In genomic region chr2:148023861-148024260, GRCh38 we compare ENCODE assay signal across 9 cellular contexts. TPM values are rescaled to one million over a fixed set of nuclear protein-coding genes. Genes with fewer than 3 reads are reported as not detected.
DNase-seq lines count a peak whose midpoint lies in the region; ATAC-seq and TF ChIP-seq lines count a peak whose summit lies in the region.
"Had no signal": no experiment of that assay in that cellular context is flagged by ENCODE, and none has a peak within 500 bp of the region (broad histone marks: within the 10 kb centered on the region; RNA-seq: fewer than 3 reads in every experiment).

No MANE protein-coding gene starts in this region.

- H3K9me3 ChIP-seq in T-helper 17 cell (ENCODE audit: control insufficient read depth, low read length, poor library complexity, severe bottlenecking) = no peaks in the 10 kb centered on the region
- no peaks in the 10 kb centered on the region for H3K9me3 ChIP-seq in tibial nerve

- POLR2A ChIA-PET in activated CD4-positive, alpha-beta T cell treated with anti-CD3 and anti-CD28 coated beads for 36 hours (lab: Charles Lee) = no interaction called here

- H3K27me3 Mint-ChIP-seq in activated CD4-positive, alpha-beta T cell treated with anti-CD3 and anti-CD28 coated beads for 36 hours = no peaks in the 10 kb centered on the region
- no peaks in the 10 kb centered on the region for H3K27me3 Mint-ChIP-seq in T-helper 17 cell
- no peaks in the 10 kb centered on the region for H3K27me3 Mint-ChIP-seq in osteocyte (ENCODE audit: unreplicated experiment)

- peaks cover 0 to 44% (median 22%) of the 10 kb centered on the region in 4 donors for H3K4me1 ChIP-seq in tibial nerve

- no peak for TF ChIP-seq POLR2A in tibial nerve (IDR thresholded peaks at IDR 0.05)

- peaks cover 7% of the 10 kb centered on the region for H3K36me3 Mint-ChIP-seq in activated CD4-positive, alpha-beta T cell treated with anti-CD3 and anti-CD28 coated beads for 36 hours (ENCODE audit: low read depth)
- H3K36me3 Mint-ChIP-seq in T-helper 17 cell (ENCODE audit: low read depth) (peaks cover 5% of the 10 kb centered on the region), osteocyte (ENCODE audit: unreplicated experiment) (peaks cover 5% of the 10 kb centered on the region)

- no peak for TF ChIP-seq EP300 in tibial nerve (IDR thresholded peaks at IDR 0.05)

- TF ChIP-seq CTCF in osteocyte (IDR thresholded peaks at IDR 0.05) = no peak
- no peak for TF ChIP-seq CTCF in tibial nerve (IDR thresholded peaks at IDR 0.05)
- TF ChIP-seq CTCF in brain microvascular endothelial cell (IDR thresholded peaks at IDR 0.05; ENCODE audit: low read depth, low read length, missing control alignments) = no peak

- peak overlapping the region; percentile 52 for H3K4me3 Mint-ChIP-seq in activated CD4-positive, alpha-beta T cell treated with anti-CD3 and anti-CD28 coated beads for 36 hours
- no peak overlapping the region for H3K4me3 Mint-ChIP-seq in T-helper 17 cell
- H3K4me3 Mint-ChIP-seq in osteocyte (ENCODE audit: unreplicated experiment) = no peak overlapping the region

- ATAC-seq in activated CD4-positive, alpha-beta T cell treated with anti-CD3 and anti-CD28 coated beads for 36 hours = no peak
- ATAC-seq in HG02642 (IDR thresholded peaks at IDR 0.05; ENCODE audit: poor library complexity, unreplicated experiment) (peak; percentile 28), T-helper 17 cell (no peak)

- H3K4me1 Mint-ChIP-seq in activated CD4-positive, alpha-beta T cell treated with anti-CD3 and anti-CD28 coated beads for 36 hours = peaks cover 34% of the 10 kb centered on the region
- peaks cover 24% of the 10 kb centered on the region for H3K4me1 Mint-ChIP-seq in T-helper 17 cell
- peaks cover 32% of the 10 kb centered on the region for H3K4me1 Mint-ChIP-seq in osteocyte (ENCODE audit: unreplicated experiment)

- in situ Hi-C loops in brain microvascular endothelial cell (cut with HindIII; ENCODE audit: low pct_ligation_motif_present, low sequenced_read_pairs) = no loop called here

- CTCF ChIA-PET in activated CD4-positive, alpha-beta T cell treated with anti-CD3 and anti-CD28 coated beads for 36 hours (lab: Charles Lee) = interaction anchor here (0.8 to 1.6 kb wide), 2 partner anchors 13 to 25 kb away, joined by 3 to 6 read pairs; no protein-coding TSS in a partner anchor

- peak overlapping the region; percentile 86 for H3K27ac Mint-ChIP-seq in activated CD4-positive, alpha-beta T cell treated with anti-CD3 and anti-CD28 coated beads for 36 hours
- H3K27ac Mint-ChIP-seq in T-helper 17 cell (peak overlapping the region; percentile 97), osteocyte (ENCODE audit: unreplicated experiment) (peak overlapping the region; percentile 47)

- no peak overlapping the region for H3K27ac ChIP-seq in tibial nerve
- H3K27ac ChIP-seq in brain microvascular endothelial cell = no peak overlapping the region

- H3K4me3 ChIP-seq in tibial nerve = no peak overlapping the region
- no peak overlapping the region for H3K4me3 ChIP-seq in brain microvascular endothelial cell (ENCODE audit: low read depth, low read length)

- DNase-seq in activated CD4-positive, alpha-beta T cell treated with anti-CD3 and anti-CD28 coated beads for 36 hours = peak; percentile 14
- no peak for DNase-seq in activated CD4-positive, alpha-beta T cell treated with anti-CD3 and anti-CD28 coated beads, Interleukin-2, amount 50 U/mL, for 4 hours
- DNase-seq in T-helper 17 cell (no peak), osteocyte (ENCODE audit: extremely low spot score, unreplicated experiment) (no peak), tibial nerve (ENCODE audit: low spot score in 2 of 2) (no peak), brain microvascular endothelial cell (no peak), amygdala (lab: John Stamatoyannopoulos, UW) (no peak)
- DNase-seq: mesendoderm had no signal

- H3K27me3 ChIP-seq in tibial nerve = no peaks in the 10 kb centered on the region
- no peaks in the 10 kb centered on the region for H3K27me3 ChIP-seq in brain microvascular endothelial cell (replicated peaks)

- intact Hi-C loops in activated CD4-positive, alpha-beta T cell treated with anti-CD3 and anti-CD28 coated beads for 36 hours (cut with DNase I, micrococcal nuclease) = loop anchor here (5.0 to 10.0 kb wide), 4 partner anchors 182 to 1563 kb away; partner anchors contain the start of genes KIF5C (in 1 of the 2) and MMADHC (in 1 of the 2)

- H3K36me3 ChIP-seq in tibial nerve = no peaks in the 10 kb centered on the region
- no peaks in the 10 kb centered on the region for H3K36me3 ChIP-seq in brain microvascular endothelial cell (replicated peaks)

- no peaks in the 10 kb centered on the region for H3K9me3 Mint-ChIP-seq in activated CD4-positive, alpha-beta T cell treated with anti-CD3 and anti-CD28 coated beads for 36 hours (ENCODE audit: low read depth)
- no peaks in the 10 kb centered on the region for H3K9me3 Mint-ChIP-seq in osteocyte (ENCODE audit: unreplicated experiment)

RNA-seq across cellular contexts. Expression of gene MBD5, which starts 3.0 kb away (rescaled TPM):
- total RNA-seq in activated CD4-positive, alpha-beta T cell treated with anti-CD3 and anti-CD28 coated beads for 36 hours = 10 to 100 TPM; 20.1 to 26.5 TPM
- total RNA-seq in T-helper 17 cell (10 to 100 TPM; 56.1 to 56.8 TPM), osteocyte (44.9 and 51.7 TPM in 2 replicates), tibial nerve (10 to 100 TPM; 28.5 to 46.5 (median 40.9) TPM)

RNA-seq across cellular contexts. Expression of gene ORC4, which starts 3.3 kb away (rescaled TPM):
- 10 to 100 TPM; 41.2 to 41.8 TPM for total RNA-seq in activated CD4-positive, alpha-beta T cell treated with anti-CD3 and anti-CD28 coated beads for 36 hours
- total RNA-seq in T-helper 17 cell = 10 to 100 TPM; 29.5 to 32.7 TPM
- total RNA-seq in osteocyte = 42.1 and 45.0 TPM in 2 replicates
- total RNA-seq in tibial nerve = 10 to 100 TPM; 38.7 to 85.0 (median 45.5) TPM

Comparison
In these comparisons a context has a peak if more than half of its experiments do, and no peak if none do; other contexts are left out.
1. H3K27ac Mint-ChIP-seq: peak in every context shown above with its lines; median percentile 97 in T-helper 17 cell; 86 in activated CD4-positive, alpha-beta T cell treated with anti-CD3 and anti-CD28 coated beads for 36 hours; 47 in osteocyte.